In genomic region chr7:6402741-6403140, GRCh38 we compare ENCODE assay signal across 23 cellular contexts. TPM values are rescaled to one million over a fixed set of nuclear protein-coding genes. Genes with fewer than 3 reads are reported as not detected.
DNase-seq lines count a peak whose midpoint lies in the region; ATAC-seq and TF ChIP-seq lines count a peak whose summit lies in the region.
"Had no signal": no experiment of that assay in that cellular context is flagged by ENCODE, and none has a peak within 500 bp of the region (broad histone marks: within the 10 kb centered on the region; RNA-seq: fewer than 3 reads in every experiment).

No MANE protein-coding gene starts in this region.

- CTCF ChIA-PET in activated CD8-positive, alpha-beta T cell treated with anti-CD3 and anti-CD28 coated beads for 36 hours (lab: Charles Lee) = interaction anchor here (1.4 kb wide), 1 partner anchor 40 kb away, joined by 3 read pairs; no protein-coding TSS in a partner anchor
- CTCF ChIA-PET in activated CD8-positive, alpha-beta T cell treated with anti-CD3 and anti-CD28 coated beads, Interleukin-2, amount 10 ng/mL, durations not matched to agents 7 days and 5 days (lab: Charles Lee) = no interaction called here

- H3K4me1 ChIP-seq in RWPE2 (ENCODE audit: insufficient read depth, poor library complexity, severe bottlenecking) (peaks cover 33% of the 10 kb centered on the region), esophagus squamous epithelium (peaks cover 27 to 83% (median 44%) of the 10 kb centered on the region in 3 donors)

- H3K27ac Mint-ChIP-seq in activated CD8-positive, alpha-beta T cell treated with anti-CD3 and anti-CD28 coated beads for 36 hours = peak overlapping the region; percentile 57
- no peak overlapping the region for H3K27ac Mint-ChIP-seq in activated CD8-positive, alpha-beta T cell treated with anti-CD3 and anti-CD28 coated beads, Interleukin-2, amount 10 ng/mL, durations not matched to agents 7 days and 5 days
- H3K27ac Mint-ChIP-seq in type B pancreatic cell = peak overlapping the region; percentile 84

- no peaks in the 10 kb centered on the region for H3K9me3 Mint-ChIP-seq in activated CD8-positive, alpha-beta T cell treated with anti-CD3 and anti-CD28 coated beads for 36 hours
- H3K9me3 Mint-ChIP-seq in activated CD8-positive, alpha-beta T cell treated with anti-CD3 and anti-CD28 coated beads, Interleukin-2, amount 10 ng/mL, durations not matched to agents 7 days and 5 days (ENCODE audit: insufficient read depth) = no peaks in the 10 kb centered on the region
- H3K9me3 Mint-ChIP-seq in type B pancreatic cell = no peaks in the 10 kb centered on the region
- H3K9me3 Mint-ChIP-seq: CD8-positive, alpha-beta memory T cell; mesothelial cell of epicardium had no signal

- 72 to 85% methylated on average over 13 of the region's 13 CpGs for WGBS in esophagus squamous epithelium, 2 donors

- H3K9me3 ChIP-seq in RWPE2 (ENCODE audit: severe bottlenecking) (no peaks in the 10 kb centered on the region), esophagus squamous epithelium (no peaks in the 10 kb centered on the region)
- H3K9me3 ChIP-seq: body of pancreas, upper lobe of left lung had no signal

- H3K36me3 Mint-ChIP-seq in activated CD8-positive, alpha-beta T cell treated with anti-CD3 and anti-CD28 coated beads for 36 hours (ENCODE audit: low read depth) = peaks cover 30% of the 10 kb centered on the region
- H3K36me3 Mint-ChIP-seq in activated CD8-positive, alpha-beta T cell treated with anti-CD3 and anti-CD28 coated beads, Interleukin-2, amount 10 ng/mL, durations not matched to agents 7 days and 5 days (ENCODE audit: low read depth) = peaks cover 58% of the 10 kb centered on the region
- peaks cover 47% of the 10 kb centered on the region for H3K36me3 Mint-ChIP-seq in type B pancreatic cell

- intact Hi-C loops in activated CD8-positive, alpha-beta T cell treated with anti-CD3 and anti-CD28 coated beads for 36 hours (cut with micrococcal nuclease) = no loop called here
- intact Hi-C loops in esophagus squamous epithelium (cut with DNase I) = no loop called here

- H3K27ac ChIP-seq in RWPE2 (ENCODE audit: poor library complexity, severe bottlenecking) = peak overlapping the region; percentile 35
- peak overlapping the region; percentile 46 to 90 (median 82) for H3K27ac ChIP-seq in esophagus squamous epithelium
- H3K27ac ChIP-seq: 22Rv1, body of pancreas, upper lobe of left lung had no signal

- DNase-seq in activated CD8-positive, alpha-beta T cell treated with anti-CD3 and anti-CD28 coated beads for 36 hours = no peak
- DNase-seq in activated CD8-positive, alpha-beta T cell treated with anti-CD3 and anti-CD28 coated beads, Interleukin-2, amount 10 ng/mL, durations not matched to agents 7 days and 5 days = no peak
- DNase-seq in RWPE2 (ENCODE audit: low spot score) (no peak), esophagus squamous epithelium (lab: John Stamatoyannopoulos, UW) (no peak), type B pancreatic cell (ENCODE audit: extremely low spot score, unreplicated experiment) (no peak), NCI-H1048 (lab: John Stamatoyannopoulos, UW) (no peak), kidney tubule cell (ENCODE audit: low spot score) (no peak)
- DNase-seq: activated gamma-delta T cell; activated T-cell treated with anti-CD3 and anti-CD28 coated beads for 4 hours; body of pancreas; CD8-positive, alpha-beta memory T cell; cerebellar nuclear complex; HCEC 1CT; naive thymus-derived CD4-positive, alpha-beta T cell; NCI-H1417 treated with DMSO at 0.1 percent for 48 hours; NCI-H2107; NCI-H446 treated with DMSO at 0.1 percent for 48 hours; stimulated activated CD4-positive, alpha-beta T cell treated with anti-CD3 and anti-CD28 coated beads, Interleukin-2, amount 100 ng/mL, for 24 hours; T-helper 2 cell had no signal

- no peak for TF ChIP-seq POLR2A in esophagus squamous epithelium (IDR thresholded peaks at IDR 0.05)

- H3K4me3 ChIP-seq in RWPE2 (ENCODE audit: severe bottlenecking) = no peak overlapping the region
- no peak overlapping the region for H3K4me3 ChIP-seq in esophagus squamous epithelium
- H3K4me3 ChIP-seq: body of pancreas, upper lobe of left lung had no signal

- H3K27me3 ChIP-seq in RWPE2 (ENCODE audit: insufficient read depth, poor library complexity, severe bottlenecking) = no peaks in the 10 kb centered on the region
- no peaks in the 10 kb centered on the region for H3K27me3 ChIP-seq in esophagus squamous epithelium
- H3K27me3 ChIP-seq: body of pancreas, upper lobe of left lung had no signal

- ATAC-seq in activated CD8-positive, alpha-beta T cell treated with anti-CD3 and anti-CD28 coated beads for 36 hours = no peak
- ATAC-seq in activated CD8-positive, alpha-beta T cell treated with anti-CD3 and anti-CD28 coated beads, Interleukin-2, amount 10 ng/mL, durations not matched to agents 7 days and 5 days = no peak
- ATAC-seq in RWPE2 (ENCODE audit: low read depth) = no peak
- ATAC-seq in GM21423 (IDR thresholded peaks at IDR 0.05; ENCODE audit: unreplicated experiment) = no peak
- ATAC-seq: body of pancreas; naive thymus-derived CD4-positive, alpha-beta T cell had no signal

- peaks cover 10% of the 10 kb centered on the region for H3K4me1 Mint-ChIP-seq in activated CD8-positive, alpha-beta T cell treated with anti-CD3 and anti-CD28 coated beads for 36 hours (ENCODE audit: low read depth)
- H3K4me1 Mint-ChIP-seq in activated CD8-positive, alpha-beta T cell treated with anti-CD3 and anti-CD28 coated beads, Interleukin-2, amount 10 ng/mL, durations not matched to agents 7 days and 5 days (ENCODE audit: low read depth) = peaks cover 9% of the 10 kb centered on the region
- H3K4me1 Mint-ChIP-seq in type B pancreatic cell (ENCODE audit: unreplicated experiment) = peaks cover 9% of the 10 kb centered on the region

- TF ChIP-seq CTCF in activated CD8-positive, alpha-beta T cell treated with anti-CD3 and anti-CD28 coated beads for 36 hours (IDR thresholded peaks at IDR 0.05) = no peak
- TF ChIP-seq CTCF in RWPE2 (IDR thresholded peaks at IDR 0.05; ENCODE audit: poor library complexity, severe bottlenecking) = no peak
- TF ChIP-seq CTCF in esophagus squamous epithelium (IDR thresholded peaks at IDR 0.05) = no peak
- no peak for TF ChIP-seq CTCF in type B pancreatic cell (conservative IDR thresholded peaks at IDR 0.05)

- POLR2A ChIA-PET in activated CD8-positive, alpha-beta T cell treated with anti-CD3 and anti-CD28 coated beads for 36 hours (lab: Charles Lee) = no interaction called here
- POLR2A ChIA-PET in activated CD8-positive, alpha-beta T cell treated with anti-CD3 and anti-CD28 coated beads, Interleukin-2, amount 10 ng/mL, durations not matched to agents 7 days and 5 days (lab: Charles Lee) = no interaction called here

- H3K36me3 ChIP-seq in RWPE2 (ENCODE audit: low read depth) (peaks cover 80% of the 10 kb centered on the region), esophagus squamous epithelium (peaks cover 14 to 82% (median 22%) of the 10 kb centered on the region in 3 donors)

- no peaks in the 10 kb centered on the region for H3K27me3 Mint-ChIP-seq in activated CD8-positive, alpha-beta T cell treated with anti-CD3 and anti-CD28 coated beads for 36 hours
- H3K27me3 Mint-ChIP-seq in activated CD8-positive, alpha-beta T cell treated with anti-CD3 and anti-CD28 coated beads, Interleukin-2, amount 10 ng/mL, durations not matched to agents 7 days and 5 days (ENCODE audit: low read depth) = no peaks in the 10 kb centered on the region
- H3K27me3 Mint-ChIP-seq in type B pancreatic cell = no peaks in the 10 kb centered on the region
- H3K27me3 Mint-ChIP-seq: CD8-positive, alpha-beta memory T cell; naive thymus-derived CD4-positive, alpha-beta T cell had no signal

- H3K4me3 Mint-ChIP-seq in activated CD8-positive, alpha-beta T cell treated with anti-CD3 and anti-CD28 coated beads for 36 hours = no peak overlapping the region
- no peak overlapping the region for H3K4me3 Mint-ChIP-seq in activated CD8-positive, alpha-beta T cell treated with anti-CD3 and anti-CD28 coated beads, Interleukin-2, amount 10 ng/mL, durations not matched to agents 7 days and 5 days
- H3K4me3 Mint-ChIP-seq in type B pancreatic cell = no peak overlapping the region
- H3K4me3 Mint-ChIP-seq: CD8-positive, alpha-beta memory T cell; mesothelial cell of epicardium; naive thymus-derived CD4-positive, alpha-beta T cell had no signal

RNA-seq across cellular contexts. Expression of gene RAC1, which starts 28.4 kb away (rescaled TPM):
- total RNA-seq in activated CD8-positive, alpha-beta T cell treated with anti-CD3 and anti-CD28 coated beads for 36 hours = 100 to 1,000 TPM; 143 to 152 TPM
- 100 to 1,000 TPM; 182 to 186 TPM for total RNA-seq in activated CD8-positive, alpha-beta T cell treated with anti-CD3 and anti-CD28 coated beads, Interleukin-2, amount 10 ng/mL, durations not matched to agents 7 days and 5 days
- 100 to 1,000 TPM; 174 to 310 (median 226) TPM for total RNA-seq in esophagus squamous epithelium
- total RNA-seq in type B pancreatic cell (ENCODE audit: low replicate concordance) = 204 and 253 TPM in 2 replicates

RNA-seq across cellular contexts. Expression of gene DAGLB, which starts 45.0 kb away (rescaled TPM):
- 10 to 100 TPM; 17.7 to 20.2 TPM for total RNA-seq in activated CD8-positive, alpha-beta T cell treated with anti-CD3 and anti-CD28 coated beads for 36 hours
- total RNA-seq in activated CD8-positive, alpha-beta T cell treated with anti-CD3 and anti-CD28 coated beads, Interleukin-2, amount 10 ng/mL, durations not matched to agents 7 days and 5 days = 10 to 100 TPM; 25.1 to 28.5 TPM
- total RNA-seq in esophagus squamous epithelium (10 to 100 TPM in 3 of 4 donors, 1 to 10 TPM in 1; 7.1 to 12.4 (median 10.6) TPM), type B pancreatic cell (ENCODE audit: low replicate concordance) (21.2 and 27.0 TPM in 2 replicates)

RNA-seq across cellular contexts. Expression of gene FAM220A, which starts 54.0 kb away (rescaled TPM):
- total RNA-seq in activated CD8-positive, alpha-beta T cell treated with anti-CD3 and anti-CD28 coated beads for 36 hours = 10 to 100 TPM; 10.7 to 11.3 TPM
- total RNA-seq in activated CD8-positive, alpha-beta T cell treated with anti-CD3 and anti-CD28 coated beads, Interleukin-2, amount 10 ng/mL, durations not matched to agents 7 days and 5 days = 10 to 100 TPM; 11.6 to 16.7 TPM
- total RNA-seq in esophagus squamous epithelium (10 to 100 TPM; 10.6 to 21.2 (median 14.2) TPM), type B pancreatic cell (ENCODE audit: low replicate concordance) (22.0 and 23.2 TPM in 2 replicates)
